Comparison of ENCODE assay signal across 8 cellular contexts in genomic region chr19:17346109-17346671, GRCh38. TPM values are rescaled to one million over a fixed set of nuclear protein-coding genes. Genes with fewer than 3 reads are reported as not detected.
DNase-seq lines count a peak whose midpoint lies in the region; ATAC-seq and TF ChIP-seq lines count a peak whose summit lies in the region.

No MANE protein-coding gene starts in this region.

- no peak overlapping the region for H3K4me3 Mint-ChIP-seq in T-cell

- CTCF ChIA-PET in T-cell (lab: Charles Lee): interaction anchor here (0.6 to 0.7 kb wide), 6 partner anchors 25 to 753 kb away, joined by 3 to 9 read pairs (median 3); no protein-coding TSS in a partner anchor

- TF ChIP-seq CTCF in LNCaP clone FGC (IDR thresholded peaks at IDR 0.05; ENCODE audit: control insufficient read depth, extremely low read depth, insufficient read depth) (peak; percentile 79), gastrocnemius medialis (IDR thresholded peaks at IDR 0.05 in 4 of 5, conservative IDR thresholded peaks at IDR 0.05 in 1 of 5) (peak; percentile 93 to 98 (median 97))

- no peak overlapping the region for H3K27ac ChIP-seq in right cardiac atrium (ENCODE audit: low read length)
- H3K27ac ChIP-seq in gastrocnemius medialis: peak overlapping the region; percentile 54 to 75 (median 69)

- H3K4me1 ChIP-seq in adipocyte (ENCODE audit: control insufficient read depth, insufficient read depth, low read length) (peaks cover 8% of the 10 kb centered on the region), right cardiac atrium (ENCODE audit: control insufficient read depth, insufficient read depth, low read length) (no peaks in the 10 kb centered on the region), gastrocnemius medialis (peaks cover 30 to 33% of the 10 kb centered on the region in 2 donors)

- H3K4me3 ChIP-seq in LNCaP clone FGC (ENCODE audit: low read depth, low read length): no peak overlapping the region
- no peak overlapping the region for H3K4me3 ChIP-seq in adipocyte (ENCODE audit: low read length)
- no peak overlapping the region for H3K4me3 ChIP-seq in right cardiac atrium (ENCODE audit: low read length)
- no peak overlapping the region for H3K4me3 ChIP-seq in gastrocnemius medialis

- H3K27me3 Mint-ChIP-seq in T-cell: peaks cover 13 to 14% of the 10 kb centered on the region in 2 donors

- H3K9me3 ChIP-seq in adipocyte (ENCODE audit: control insufficient read depth, low read length) (no peaks in the 10 kb centered on the region), right cardiac atrium (ENCODE audit: control insufficient read depth, low read length) (no peaks in the 10 kb centered on the region), gastrocnemius medialis (no peaks in the 10 kb centered on the region)

- peaks cover 5% of the 10 kb centered on the region for H3K27me3 ChIP-seq in adipocyte (replicated peaks; ENCODE audit: control insufficient read depth, insufficient read depth, low read length)
- no peaks in the 10 kb centered on the region for H3K27me3 ChIP-seq in right cardiac atrium (ENCODE audit: control insufficient read depth, insufficient read depth)
- no peaks in the 10 kb centered on the region for H3K27me3 ChIP-seq in gastrocnemius medialis

- DNase-seq in DMS53 (lab: John Stamatoyannopoulos, UW) (peak; percentile 61), DMS53 treated with DMSO at 0.1 percent for 48 hours (lab: John Stamatoyannopoulos, UW; ENCODE audit: unreplicated experiment) (no peak), LNCaP clone FGC (ENCODE audit: low read depth) (no peak), T-cell (peak in 32 of 34 experiments; percentile 27 to 80 (median 64)), adipocyte (ENCODE audit: low read depth) (peak; percentile 84), right cardiac atrium (peak; percentile 78 to 92 (median 92)), gastrocnemius medialis (peak in 1 of 2 donors; percentile 59)

- in situ Hi-C loops in gastrocnemius medialis (cut with MboI; ENCODE audit: low sequenced_read_pairs in 4 of 4): loop anchor here (5.0 to 10.0 kb wide), 2 partner anchors 41 to 119 kb away; partner anchors contain the start of gene NXNL1 (in 1 of the 4)

- intact Hi-C loops in right cardiac atrium (cut with DNase I): loop anchor here (2.0 to 5.0 kb wide), 4 partner anchors 41 to 511 kb away; partner anchors contain the start of gene RPL18A (in 1 of the 4)
- intact Hi-C loops in gastrocnemius medialis (cut with DNase I; ENCODE audit: low total_unique reads): loop anchor here (1.0 kb wide), 3 partner anchors 40 to 120 kb away; no protein-coding TSS in a partner anchor

- 14% methylated on average over 24 of the region's 24 CpGs for WGBS in right cardiac atrium

- TF ChIP-seq POLR2A in gastrocnemius medialis (IDR thresholded peaks at IDR 0.05): no peak

- H3K36me3 ChIP-seq in adipocyte (ENCODE audit: control insufficient read depth, insufficient read depth, low read length, severe bottlenecking) (peaks cover 4% of the 10 kb centered on the region), gastrocnemius medialis (peaks cover 0 to 6% of the 10 kb centered on the region in 2 donors)

- ATAC-seq in T-cell (replicated peaks in 1 of 4): peak; percentile 94 to 96 (median 96)
- ATAC-seq in right cardiac atrium: peak; percentile 73 to 75
- peak; percentile 78 to 81 for ATAC-seq in gastrocnemius medialis
- no peak for ATAC-seq in HG03175 (IDR thresholded peaks at IDR 0.05; ENCODE audit: unreplicated experiment)

- POLR2A ChIA-PET in T-cell (lab: Charles Lee): no interaction called here

- peak overlapping the region in 1 of 2 donors; percentile 49 for H3K27ac Mint-ChIP-seq in T-cell

- H3K36me3 Mint-ChIP-seq in T-cell: no peaks in the 10 kb centered on the region

- no peaks in the 10 kb centered on the region for H3K9me3 Mint-ChIP-seq in T-cell

- H3K4me1 Mint-ChIP-seq in T-cell: peaks cover 5 to 13% (median 5%) of the 10 kb centered on the region in 3 donors

- H3K9ac ChIP-seq in adipocyte (ENCODE audit: low read length): no peak overlapping the region

RNA-seq across cellular contexts. Expression of gene GTPBP3, which starts 8.8 kb away (rescaled TPM):
- 10 to 100 TPM; 31.9 to 72.5 (median 65.7) TPM for total RNA-seq in T-cell
- 10 to 100 TPM in 2 of 4 donors, 1 to 10 TPM in 2; 7.9 to 11.3 (median 10.3) TPM for total RNA-seq in right cardiac atrium
- polyA plus RNA-seq in right cardiac atrium: 8.4 TPM
- 10 to 100 TPM in 3 of 4 donors, 1 to 10 TPM in 1; 6.7 to 21.3 (median 11.1) TPM for total RNA-seq in gastrocnemius medialis

RNA-seq across cellular contexts. Expression of gene ANO8, which starts 11.5 kb away (rescaled TPM):
- total RNA-seq in T-cell (10 to 100 TPM; 18.3 to 27.4 (median 24.9) TPM), right cardiac atrium (10 to 100 TPM in 1 of 4 donors, 1 to 10 TPM in 3; 7.1 to 10.9 (median 8.7) TPM), gastrocnemius medialis (10 to 100 TPM in 2 of 4 donors, 1 to 10 TPM in 2; 6.2 to 24.5 (median 9.9) TPM)
- polyA plus RNA-seq in right cardiac atrium: 7.8 TPM

RNA-seq across cellular contexts. Expression of gene PLVAP, which starts 31.0 kb away (rescaled TPM):
- under 1 TPM in 4 of 5 donors, not detected in 1; 0.19 to 0.86 (median 0.48) TPM for total RNA-seq in T-cell
- total RNA-seq in right cardiac atrium: 100 to 1,000 TPM; 105 to 113 (median 108) TPM
- polyA plus RNA-seq in right cardiac atrium: 81.7 TPM
- 10 to 100 TPM; 11.5 to 45.1 (median 18.8) TPM for total RNA-seq in gastrocnemius medialis

RNA-seq across cellular contexts. Expression of gene DDA1, which starts 36.8 kb away (rescaled TPM):
- total RNA-seq in T-cell: 10 to 100 TPM; 37.3 to 51.7 (median 42.0) TPM
- 10 to 100 TPM; 29.7 to 33.6 (median 30.8) TPM for total RNA-seq in right cardiac atrium
- 92.5 TPM for polyA plus RNA-seq in right cardiac atrium
- total RNA-seq in gastrocnemius medialis: 10 to 100 TPM; 18.7 to 40.0 (median 27.0) TPM

RNA-seq across cellular contexts. Expression of gene MRPL34, which starts 40.5 kb away (rescaled TPM):
- total RNA-seq in T-cell (10 to 100 TPM; 37.6 to 87.0 (median 69.3) TPM), right cardiac atrium (100 to 1,000 TPM; 131 to 180 (median 164) TPM), gastrocnemius medialis (100 to 1,000 TPM; 145 to 369 (median 249) TPM)
- polyA plus RNA-seq in right cardiac atrium: 321 TPM

Comparison
In these comparisons a context has a peak if more than half of its experiments do, and no peak if none do; other contexts are left out.
1. DNase-seq: peak in DMS53 (single experiment), T-cell (32 of 34), adipocyte (single experiment) and right cardiac atrium (3 of 3); none in DMS53 treated with DMSO at 0.1 percent for 48 hours (single experiment) and LNCaP clone FGC (single experiment).
2. RNA of gene PLVAP, which starts 31.0 kb away (total RNA-seq): 105 to 113 TPM in right cardiac atrium and 11.5 to 45.1 TPM in gastrocnemius medialis; 0.19 to 0.86 TPM in T-cell; every median in the first group is over 4 times any median in the second.